In genomic region chr6:44005507-44005903, GRCh38 we compare ENCODE assay signal across 22 cellular contexts.
DNase-seq lines count a peak whose midpoint lies in the region; ATAC-seq and TF ChIP-seq lines count a peak whose summit lies in the region.
"Had no signal": no experiment of that assay in that cellular context is flagged by ENCODE, and none has a peak within 500 bp of the region (broad histone marks: within the 10 kb centered on the region; RNA-seq: fewer than 3 reads in every experiment).

No MANE protein-coding gene starts in this region.

- H3K27me3 Mint-ChIP-seq in endodermal cell (ENCODE audit: insufficient read depth) (peaks cover 8% of the 10 kb centered on the region), type B pancreatic cell (peaks cover 50% of the 10 kb centered on the region)
- H3K27me3 Mint-ChIP-seq in activated CD8-positive, alpha-beta memory T cell treated with anti-CD3 and anti-CD28 coated beads, Interleukin-2, amount 10 ng/mL, durations not matched to agents 7 days and 5 days, result peaks cover 60% of the 10 kb centered on the region

- peak overlapping the region; percentile 44 for H3K56ac ChIP-seq in mesendoderm (ENCODE audit: low read length)

- TF ChIP-seq RAD21 in HCT116 (IDR thresholded peaks at IDR 0.05; ENCODE audit: low read depth), result no peak

- RAD21 ChIA-PET in HCT116 (lab: Charles Lee; ENCODE audit: low non-redundant PET in 1 of 2, low total read pairs in 2 of 2, uncharacterized antibody in 2 of 2, unreplicated experiment in 2 of 2), result no interaction called here

- no peak overlapping the region for H4K5ac ChIP-seq in mesendoderm (ENCODE audit: low read length)

- H3K36me3 Mint-ChIP-seq in endodermal cell (ENCODE audit: low read depth) (no peaks in the 10 kb centered on the region), type B pancreatic cell (no peaks in the 10 kb centered on the region)
- H3K36me3 Mint-ChIP-seq in activated CD8-positive, alpha-beta memory T cell treated with anti-CD3 and anti-CD28 coated beads, Interleukin-2, amount 10 ng/mL, durations not matched to agents 7 days and 5 days, result no peaks in the 10 kb centered on the region
- H3K36me3 Mint-ChIP-seq: activated naive CD4-positive, alpha-beta T cell treated with anti-CD3 and anti-CD28 coated beads, Interleukin-2, amount 10 ng/mL, durations not matched to agents 7 days and 5 days had no signal

- H3K4me1 Mint-ChIP-seq in endodermal cell, result peaks cover 45% of the 10 kb centered on the region
- peaks cover 6% of the 10 kb centered on the region for H3K4me1 Mint-ChIP-seq in type B pancreatic cell (ENCODE audit: unreplicated experiment)
- H3K4me1 Mint-ChIP-seq in activated CD8-positive, alpha-beta memory T cell treated with anti-CD3 and anti-CD28 coated beads, Interleukin-2, amount 10 ng/mL, durations not matched to agents 7 days and 5 days, result peaks cover 10% of the 10 kb centered on the region

- peak; percentile 13 for TF ChIP-seq POLR2A in HCT116 (IDR thresholded peaks at IDR 0.05; ENCODE audit: borderline replicate concordance, extremely low read depth, insufficient read depth, insufficient read length)

- no peak overlapping the region for H2BK5ac ChIP-seq in mesendoderm (ENCODE audit: low read length)

- H4K8ac ChIP-seq in mesendoderm (ENCODE audit: low read depth, low read length), result no peak overlapping the region

- DNase-seq in HCT116 (ENCODE audit: low read depth, low spot score) (no peak), endodermal cell (no peak), mesendoderm (no peak), type B pancreatic cell (ENCODE audit: extremely low spot score, unreplicated experiment) (no peak), NCI-H2029 treated with DMSO at 0.1 percent for 48 hours (lab: John Stamatoyannopoulos, UW) (no peak)
- no peak for DNase-seq in activated CD8-positive, alpha-beta memory T cell treated with anti-CD3 and anti-CD28 coated beads, Interleukin-2, amount 10 ng/mL, durations not matched to agents 7 days and 5 days
- DNase-seq in effector CD8-positive, alpha-beta T cell (lab: John Stamatoyannopoulos, UW), result no peak
- DNase-seq: activated CD4-positive, CD25-positive, alpha-beta regulatory T cell; activated CD8-positive, alpha-beta memory T cell treated with anti-CD3 and anti-CD28 coated beads, Interleukin-2, amount 50 U/mL, for 4 hours; foreskin keratinocyte; MM.1S; NCI-H2029; NCI-H2227 treated with DMSO at 0.1 percent for 48 hours; NCI-H526 treated with DMSO at 0.1 percent for 48 hours; SIG-M5; sigmoid colon; stimulated activated naive B cell treated with anti-CD40 and anti-IgM and Interleukin-4, amounts not matched to agents 10 μg/mL and 1 μg/mL and 100 μg/mL, for 72 hours; uterus had no signal

- H3K4me1 ChIP-seq in HCT116 (ENCODE audit: control insufficient read depth in 1 of 2, insufficient read depth in 2 of 2, low read length in 2 of 2), result peaks cover 32 to 68% of the 10 kb centered on the region in 2 experiments
- H3K4me1 ChIP-seq in endodermal cell (ENCODE audit: control insufficient read depth, insufficient read depth, low read length), result peaks cover 15% of the 10 kb centered on the region
- H3K4me1 ChIP-seq in mesendoderm (ENCODE audit: control insufficient read depth, low read depth, low read length), result peaks cover 23% of the 10 kb centered on the region

- H3K4me2 ChIP-seq in HCT116 (ENCODE audit: low read length), result peak overlapping the region; percentile 47; the same call in 1 of the 2 replicates
- no peak overlapping the region for H3K4me2 ChIP-seq in mesendoderm (ENCODE audit: low read length)

- no peak overlapping the region for H2BK120ac ChIP-seq in mesendoderm (ENCODE audit: low read depth, low read length)

- H3K36me3 ChIP-seq in HCT116 (ENCODE audit: control insufficient read depth in 1 of 2, insufficient read depth in 2 of 2, low read length in 2 of 2) (no peaks in the 10 kb centered on the region), endodermal cell (ENCODE audit: control insufficient read depth, insufficient read depth, low read length) (no peaks in the 10 kb centered on the region), mesendoderm (ENCODE audit: control insufficient read depth, insufficient read depth, low read length) (no peaks in the 10 kb centered on the region)
- H3K36me3 ChIP-seq: sigmoid colon, suprapubic skin, uterus had no signal

- no peak overlapping the region for H3K4ac ChIP-seq in mesendoderm (ENCODE audit: low read depth, low read length)

- H3K79me1 ChIP-seq in mesendoderm (ENCODE audit: low read length), result no peaks in the 10 kb centered on the region

- CTCF ChIA-PET in HCT116 (lab: Charles Lee), result interaction anchor here (0.7 to 1.3 kb wide), 2 partner anchors 57 to 70 kb away, joined by 3 read pairs; no protein-coding TSS in a partner anchor
- CTCF ChIA-PET in activated CD8-positive, alpha-beta memory T cell treated with anti-CD3 and anti-CD28 coated beads, Interleukin-2, amount 10 ng/mL, durations not matched to agents 7 days and 5 days (lab: Charles Lee), result no interaction called here

- H3K9me3 ChIP-seq in HCT116 (ENCODE audit: control insufficient read depth in 1 of 2, insufficient read depth in 1 of 2, low read depth in 1 of 2, low read length in 2 of 2), result no peaks in the 10 kb centered on the region
- H3K9me3 ChIP-seq in endodermal cell (ENCODE audit: control insufficient read depth, low read length), result no peaks in the 10 kb centered on the region
- H3K9me3 ChIP-seq: sigmoid colon, suprapubic skin, uterus had no signal

- H3K9me3 Mint-ChIP-seq in endodermal cell (no peaks in the 10 kb centered on the region), type B pancreatic cell (no peaks in the 10 kb centered on the region)
- no peaks in the 10 kb centered on the region for H3K9me3 Mint-ChIP-seq in activated CD8-positive, alpha-beta memory T cell treated with anti-CD3 and anti-CD28 coated beads, Interleukin-2, amount 10 ng/mL, durations not matched to agents 7 days and 5 days (ENCODE audit: low read depth)
- H3K9me3 Mint-ChIP-seq: activated naive CD4-positive, alpha-beta T cell treated with anti-CD3 and anti-CD28 coated beads, Interleukin-2, amount 10 ng/mL, durations not matched to agents 7 days and 5 days; activated T-helper 1 cell treated with anti-CD3 and anti-CD28 coated beads, Interleukin-12 subunit alpha, Interleukin-12 subunit beta, Interleukin-2, Interleukin-4 antibody, amounts not matched to agents 30 ng/mL and 10 ng/mL and 1 ng/mL, durations not matched to agents 14 hours and 24 hours and 36 hours; stimulated activated naive B cell treated with anti-CD40 and anti-IgM and Interleukin-4, amounts not matched to agents 10 μg/mL and 1 μg/mL and 100 μg/mL, for 72 hours had no signal

- POLR2A ChIA-PET in HCT116 (lab: Charles Lee), result no interaction called here

- intact Hi-C loops in HCT116 (cut with micrococcal nuclease), result loop anchor here (10.0 kb wide), 1 partner anchor 151 kb away; no protein-coding TSS in a partner anchor

- no peak for ATAC-seq in HCT116
- no peak for ATAC-seq in activated CD8-positive, alpha-beta memory T cell treated with anti-CD3 and anti-CD28 coated beads, Interleukin-2, amount 10 ng/mL, durations not matched to agents 7 days and 5 days
- ATAC-seq: esophagus mucosa; foreskin keratinocyte; stimulated activated naive B cell treated with anti-CD40 and anti-IgM and Interleukin-4, amounts not matched to agents 10 μg/mL and 1 μg/mL and 100 μg/mL, for 72 hours had no signal

- H3K27ac Mint-ChIP-seq in endodermal cell (peak overlapping the region; percentile 26), type B pancreatic cell (no peak overlapping the region)
- no peak overlapping the region for H3K27ac Mint-ChIP-seq in activated CD8-positive, alpha-beta memory T cell treated with anti-CD3 and anti-CD28 coated beads, Interleukin-2, amount 10 ng/mL, durations not matched to agents 7 days and 5 days
- H3K27ac Mint-ChIP-seq: activated naive CD4-positive, alpha-beta T cell treated with anti-CD3 and anti-CD28 coated beads, Interleukin-2, amount 10 ng/mL, durations not matched to agents 7 days and 5 days; activated T-helper 1 cell treated with anti-CD3 and anti-CD28 coated beads, Interleukin-12 subunit alpha, Interleukin-12 subunit beta, Interleukin-2, Interleukin-4 antibody, amounts not matched to agents 30 ng/mL and 10 ng/mL and 1 ng/mL, durations not matched to agents 14 hours and 24 hours and 36 hours; stimulated activated naive B cell treated with anti-CD40 and anti-IgM and Interleukin-4, amounts not matched to agents 10 μg/mL and 1 μg/mL and 100 μg/mL, for 72 hours had no signal

- no TSS peak for BruUV-seq in HCT116 (replicated peaks; lab: Mats Ljungman, UMichigan)

- no peaks in the 10 kb centered on the region for H4K20me1 ChIP-seq in HCT116 (ENCODE audit: insufficient read depth)

- H2BK15ac ChIP-seq in mesendoderm (replicated peaks; ENCODE audit: low read depth), result no peak overlapping the region

- H2AFZ ChIP-seq in HCT116 (ENCODE audit: low read depth, low read length, poor library complexity, severe bottlenecking), result no peak overlapping the region

- 78 to 80% methylated on average over 2 to 3 of the region's 3 CpGs for WGBS in endodermal cell (ENCODE audit: insufficient coverage in 1 of 2, insufficient read length in 1 of 2), 2 experiments
- WGBS in mesendoderm (ENCODE audit: extremely low coverage, insufficient coverage, low lambda C conversion rate), result no CpG with 5 or more reads among the region's 3 CpGs

- H3K27ac ChIP-seq in HCT116 (ENCODE audit: low read depth, low read length) (no peak overlapping the region), endodermal cell (ENCODE audit: low read depth, low read length) (no peak overlapping the region), mesendoderm (ENCODE audit: low read depth, low read length) (no peak overlapping the region)
- H3K27ac ChIP-seq: foreskin keratinocyte, sigmoid colon, suprapubic skin had no signal

- no peak overlapping the region for H2AK5ac ChIP-seq in mesendoderm (ENCODE audit: low read length)

- H3K18ac ChIP-seq in mesendoderm (ENCODE audit: low read length), result peak overlapping the region; percentile 12

- H3K9ac ChIP-seq in HCT116 (ENCODE audit: low read length) (no peak overlapping the region), endodermal cell (ENCODE audit: extremely low read depth, low read length, poor library complexity, severe bottlenecking) (no peak overlapping the region), mesendoderm (ENCODE audit: low read length) (no peak overlapping the region)

- H3K4me3 Mint-ChIP-seq in endodermal cell (no peak overlapping the region), type B pancreatic cell (peak overlapping the region; percentile 52)
- H3K4me3 Mint-ChIP-seq in activated CD8-positive, alpha-beta memory T cell treated with anti-CD3 and anti-CD28 coated beads, Interleukin-2, amount 10 ng/mL, durations not matched to agents 7 days and 5 days, result no peak overlapping the region
- H3K4me3 Mint-ChIP-seq: activated naive CD4-positive, alpha-beta T cell treated with anti-CD3 and anti-CD28 coated beads, Interleukin-2, amount 10 ng/mL, durations not matched to agents 7 days and 5 days; activated T-helper 1 cell treated with anti-CD3 and anti-CD28 coated beads, Interleukin-12 subunit alpha, Interleukin-12 subunit beta, Interleukin-2, Interleukin-4 antibody, amounts not matched to agents 30 ng/mL and 10 ng/mL and 1 ng/mL, durations not matched to agents 14 hours and 24 hours and 36 hours; stimulated activated naive B cell treated with anti-CD40 and anti-IgM and Interleukin-4, amounts not matched to agents 10 μg/mL and 1 μg/mL and 100 μg/mL, for 72 hours had no signal

- H3K4me3 ChIP-seq in HCT116 (replicated peaks in 1 of 2; ENCODE audit: low read depth in 1 of 2, low read length in 2 of 2) (no peak overlapping the region), endodermal cell (ENCODE audit: low read length) (no peak overlapping the region), mesendoderm (ENCODE audit: low read length) (no peak overlapping the region)
- H3K4me3 ChIP-seq: sigmoid colon, suprapubic skin, uterus had no signal

- no peaks in the 10 kb centered on the region for H3K79me2 ChIP-seq in HCT116 (ENCODE audit: insufficient read depth, low read length)
- H3K79me2 ChIP-seq in mesendoderm (ENCODE audit: control insufficient read depth, insufficient read depth, low read length), result no peaks in the 10 kb centered on the region

- H3K27me3 ChIP-seq in HCT116 (ENCODE audit: insufficient read depth, low read length), result no peaks in the 10 kb centered on the region
- no peaks in the 10 kb centered on the region for H3K27me3 ChIP-seq in endodermal cell (ENCODE audit: control insufficient read depth, insufficient read depth, low read length, poor library complexity, severe bottlenecking)
- H3K27me3 ChIP-seq in mesendoderm (ENCODE audit: insufficient read depth, low read length, poor library complexity), result no peaks in the 10 kb centered on the region
- H3K27me3 ChIP-seq: uterus had no signal

- H3K9me2 ChIP-seq in HCT116 (ENCODE audit: insufficient read depth), result no peaks in the 10 kb centered on the region

- TF ChIP-seq CTCF in HCT116 (IDR thresholded peaks at IDR 0.05 in 2 of 3, conservative IDR thresholded peaks at IDR 0.05 in 1 of 3; ENCODE audit: borderline replicate concordance in 1 of 3, insufficient read depth in 1 of 3, low read depth in 2 of 3, low read length in 2 of 3) (no peak), endodermal cell (conservative IDR thresholded peaks at IDR 0.05) (no peak), type B pancreatic cell (conservative IDR thresholded peaks at IDR 0.05) (no peak)

- no peak overlapping the region for H3K23ac ChIP-seq in mesendoderm (ENCODE audit: low read length)
